Comparison of ENCODE assay signal across 9 cellular contexts in genomic region chr9:19551124-19551929, GRCh38.
A peak's percentile ranks its signal among the peaks of the same experiment; 100 is the strongest.
DNase-seq lines count a peak whose midpoint lies in the region; ATAC-seq and TF ChIP-seq lines count a peak whose summit lies in the region.
"Had no signal": no experiment of that assay in that cellular context is flagged by ENCODE, and none has a peak within 500 bp of the region (broad histone marks: within the 10 kb centered on the region; RNA-seq: fewer than 3 reads in every experiment).

No MANE protein-coding gene starts in this region.

- no peaks in the 10 kb centered on the region for H3K27me3 ChIP-seq in stomach

- peaks cover 0 to 15% (median 6%) of the 10 kb centered on the region in 4 donors for H3K4me1 ChIP-seq in stomach

- H3K27ac Mint-ChIP-seq in T-helper 2 cell treated with Interferon-gamma antibody and Interleukin-4, amounts not matched to agents 5 μg/mL and 100 μg/mL, for 36 hours = no peak overlapping the region
- no peak overlapping the region for H3K27ac Mint-ChIP-seq in stimulated activated effector memory CD8-positive, alpha-beta T cell treated with anti-CD3 and anti-CD28 coated beads, Interleukin-12 subunit alpha, Interleukin-12 subunit beta, amount 100 ng/mL, for 72 hours
- H3K27ac Mint-ChIP-seq: natural killer cell had no signal

- WGBS in stomach, 5 donors = 17 to 25% (median 22%) methylated on average over 8 of the region's 8 CpGs

- TF ChIP-seq CTCF in WI38 (IDR thresholded peaks at IDR 0.05; ENCODE audit: low read depth, low read length) = 0 out of 2 replicates have a peak, but pooled peaks have one; percentile 6
- TF ChIP-seq CTCF in stomach (IDR thresholded peaks at IDR 0.05) = no peak

- H3K27me3 Mint-ChIP-seq in T-helper 2 cell treated with Interferon-gamma antibody and Interleukin-4, amounts not matched to agents 5 μg/mL and 100 μg/mL, for 36 hours (ENCODE audit: low read depth) = peaks cover 3% of the 10 kb centered on the region

- no peak for TF ChIP-seq EP300 in stomach (IDR thresholded peaks at IDR 0.05)

- no peaks in the 10 kb centered on the region for H3K36me3 Mint-ChIP-seq in T-helper 2 cell treated with Interferon-gamma antibody and Interleukin-4, amounts not matched to agents 5 μg/mL and 100 μg/mL, for 36 hours (ENCODE audit: low read depth)
- no peaks in the 10 kb centered on the region for H3K36me3 Mint-ChIP-seq in stimulated activated effector memory CD8-positive, alpha-beta T cell treated with anti-CD3 and anti-CD28 coated beads, Interleukin-12 subunit alpha, Interleukin-12 subunit beta, amount 100 ng/mL, for 72 hours
- H3K36me3 Mint-ChIP-seq: natural killer cell had no signal

- no peak for DNase-seq in T-helper 2 cell treated with Interferon-gamma antibody and Interleukin-4, amounts not matched to agents 5 μg/mL and 100 μg/mL, for 36 hours (ENCODE audit: low spot score)
- DNase-seq in T-helper 2 cell = no peak
- no peak for DNase-seq in stomach
- no peak for DNase-seq in cerebellum (ENCODE audit: low spot score)
- no peak for DNase-seq in HUDEP-2 (lab: John Stamatoyannopoulos, UW; ENCODE audit: unreplicated experiment in 76 of 76)
- no peak for DNase-seq in stimulated activated effector memory CD8-positive, alpha-beta T cell treated with anti-CD3 and anti-CD28 coated beads, Interleukin-12 subunit alpha, Interleukin-12 subunit beta, amount 100 ng/mL, for 72 hours (ENCODE audit: low spot score in 2 of 2)
- DNase-seq: natural killer cell had no signal

- peak overlapping the region in 1 of 5 donors; percentile 53 for H3K27ac ChIP-seq in stomach

- peaks cover 7% of the 10 kb centered on the region for H3K4me1 Mint-ChIP-seq in T-helper 2 cell treated with Interferon-gamma antibody and Interleukin-4, amounts not matched to agents 5 μg/mL and 100 μg/mL, for 36 hours (ENCODE audit: low read depth)
- H3K4me1 Mint-ChIP-seq in stimulated activated effector memory CD8-positive, alpha-beta T cell treated with anti-CD3 and anti-CD28 coated beads, Interleukin-12 subunit alpha, Interleukin-12 subunit beta, amount 100 ng/mL, for 72 hours = peaks cover 7% of the 10 kb centered on the region

- H3K4me3 ChIP-seq in WI38 (ENCODE audit: low read depth, low read length) (peak overlapping the region; percentile 25), stomach (peak overlapping the region in 3 of 4 donors; percentile 13 to 24 (median 23))

- intact Hi-C loops in stomach (cut with DNase I; ENCODE audit: low total_unique reads) = no loop called here

- H3K9me3 Mint-ChIP-seq in T-helper 2 cell treated with Interferon-gamma antibody and Interleukin-4, amounts not matched to agents 5 μg/mL and 100 μg/mL, for 36 hours = no peaks in the 10 kb centered on the region
- no peaks in the 10 kb centered on the region for H3K9me3 Mint-ChIP-seq in stimulated activated effector memory CD8-positive, alpha-beta T cell treated with anti-CD3 and anti-CD28 coated beads, Interleukin-12 subunit alpha, Interleukin-12 subunit beta, amount 100 ng/mL, for 72 hours
- H3K9me3 Mint-ChIP-seq: natural killer cell had no signal

- peak; percentile 70 for ATAC-seq in HG03025 (IDR thresholded peaks at IDR 0.05; ENCODE audit: low FRiP score, unreplicated experiment)
- ATAC-seq in stimulated activated effector memory CD8-positive, alpha-beta T cell treated with anti-CD3 and anti-CD28 coated beads, Interleukin-12 subunit alpha, Interleukin-12 subunit beta, amount 100 ng/mL, for 72 hours = no peak
- ATAC-seq: natural killer cell had no signal

- peak overlapping the region; percentile 17 for H3K4me3 Mint-ChIP-seq in T-helper 2 cell treated with Interferon-gamma antibody and Interleukin-4, amounts not matched to agents 5 μg/mL and 100 μg/mL, for 36 hours
- no peak overlapping the region for H3K4me3 Mint-ChIP-seq in stimulated activated effector memory CD8-positive, alpha-beta T cell treated with anti-CD3 and anti-CD28 coated beads, Interleukin-12 subunit alpha, Interleukin-12 subunit beta, amount 100 ng/mL, for 72 hours
- H3K4me3 Mint-ChIP-seq: natural killer cell had no signal

- H3K36me3 ChIP-seq in stomach = no peaks in the 10 kb centered on the region

- H3K9me3 ChIP-seq in stomach = peaks cover 0 to 4% (median 1%) of the 10 kb centered on the region in 4 donors

- TF ChIP-seq POLR2A in stomach (IDR thresholded peaks at IDR 0.05) = no peak
